8 cellular contexts compared by ENCODE assay signal in genomic region chr2:26346454-26347053, GRCh38. TPM values are rescaled to one million over a fixed set of nuclear protein-coding genes. Genes with fewer than 3 reads are reported as not detected.
DNase-seq lines count a peak whose midpoint lies in the region; ATAC-seq and TF ChIP-seq lines count a peak whose summit lies in the region.

Gene ADGRF3 (minus strand): TSS chr2:26346789. CDS start chr2:26346234, 555 bp downstream.

- no peaks in the 10 kb centered on the region for H3K27me3 ChIP-seq in DND-41 (ENCODE audit: insufficient read depth, low read length, poor library complexity)
- no peaks in the 10 kb centered on the region for H3K27me3 ChIP-seq in Karpas-422 (ENCODE audit: low read length)
- H3K27me3 ChIP-seq in ovary = no peaks in the 10 kb centered on the region
- H3K27me3 ChIP-seq in thyroid gland = no peaks in the 10 kb centered on the region

- ATAC-seq in DND-41 (ENCODE audit: insufficient read depth, low read depth) (peak; percentile 59), HG03354 (IDR thresholded peaks at IDR 0.05; ENCODE audit: poor library complexity, severe bottlenecking, unreplicated experiment) (no peak)

- H3K9me3 ChIP-seq in DND-41 (ENCODE audit: insufficient read depth, low read length, severe bottlenecking) (no peaks in the 10 kb centered on the region), Karpas-422 (ENCODE audit: low read length) (no peaks in the 10 kb centered on the region), ovary (no peaks in the 10 kb centered on the region), thyroid gland (no peaks in the 10 kb centered on the region)

- H3K9ac ChIP-seq in DND-41 (ENCODE audit: low read depth, low read length) (peak within 1 kb of the TSS; percentile 85), Karpas-422 (ENCODE audit: low read length) (peak within 1 kb of the TSS; percentile 83)

- TF ChIP-seq CTCF in DND-41 (IDR thresholded peaks at IDR 0.05; ENCODE audit: borderline replicate concordance, extremely low read depth, low read length, poor library complexity, severe bottlenecking) = no peak
- no peak for TF ChIP-seq CTCF in ovary (IDR thresholded peaks at IDR 0.05)
- no peak for TF ChIP-seq CTCF in thyroid gland (IDR thresholded peaks at IDR 0.05)

- H3K27me3 Mint-ChIP-seq in activated naive CD4-positive, alpha-beta T cell treated with anti-CD3 and anti-CD28 coated beads, Interleukin-2, amount 10 ng/mL, durations not matched to agents 7 days and 5 days = no peaks in the 10 kb centered on the region

- no peaks in the 10 kb centered on the region for H3K9me3 Mint-ChIP-seq in activated naive CD4-positive, alpha-beta T cell treated with anti-CD3 and anti-CD28 coated beads, Interleukin-2, amount 10 ng/mL, durations not matched to agents 7 days and 5 days

- H3K36me3 Mint-ChIP-seq in activated naive CD4-positive, alpha-beta T cell treated with anti-CD3 and anti-CD28 coated beads, Interleukin-2, amount 10 ng/mL, durations not matched to agents 7 days and 5 days = peaks cover 16% of the 10 kb centered on the region

- no peak for TF ChIP-seq POLR2A in ovary (IDR thresholded peaks at IDR 0.05)
- TF ChIP-seq POLR2A in thyroid gland (IDR thresholded peaks at IDR 0.05) = peak in 1 of 2 donors; percentile 9

- peak within 1 kb of the TSS; percentile 88 for H2AFZ ChIP-seq in DND-41 (ENCODE audit: low read depth, low read length)
- peak within 1 kb of the TSS; percentile 80; the same call in 1 of the 2 replicates for H2AFZ ChIP-seq in Karpas-422 (ENCODE audit: low read length)

- H3K4me3 Mint-ChIP-seq in activated naive CD4-positive, alpha-beta T cell treated with anti-CD3 and anti-CD28 coated beads, Interleukin-2, amount 10 ng/mL, durations not matched to agents 7 days and 5 days = peak within 1 kb of the TSS; percentile 97

- H3K4me3 ChIP-seq in DND-41 (ENCODE audit: low read depth in 1 of 2, low read length in 2 of 2) (peak within 1 kb of the TSS; percentile 80 to 86), Karpas-422 (ENCODE audit: low read length) (peak within 1 kb of the TSS; percentile 86), ovary (peak within 1 kb of the TSS; percentile 85), thyroid gland (replicated peaks in 1 of 3) (peak within 1 kb of the TSS; percentile 76 to 91 (median 81))

- no peak for TF ChIP-seq EP300 in ovary (IDR thresholded peaks at IDR 0.05)

- H3K4me1 Mint-ChIP-seq in activated naive CD4-positive, alpha-beta T cell treated with anti-CD3 and anti-CD28 coated beads, Interleukin-2, amount 10 ng/mL, durations not matched to agents 7 days and 5 days = peaks cover 33% of the 10 kb centered on the region

- H3K36me3 ChIP-seq in DND-41 (ENCODE audit: insufficient read depth, low read length) = no peaks in the 10 kb centered on the region; the same call in none of the 2 replicates
- no peaks in the 10 kb centered on the region; the same call in 1 of the 2 replicates for H3K36me3 ChIP-seq in Karpas-422 (ENCODE audit: insufficient read depth, low read length)
- no peaks in the 10 kb centered on the region for H3K36me3 ChIP-seq in ovary
- no peaks in the 10 kb centered on the region for H3K36me3 ChIP-seq in thyroid gland

- H3K4me2 ChIP-seq in DND-41 (ENCODE audit: insufficient read depth, low read length) = peak within 1 kb of the TSS; percentile 84
- H3K4me2 ChIP-seq in Karpas-422 (ENCODE audit: low read depth, low read length, poor library complexity, severe bottlenecking) = peak within 1 kb of the TSS; percentile 90

- H3K27ac ChIP-seq in DND-41 (ENCODE audit: low read length) = peak within 1 kb of the TSS; percentile 93
- H3K27ac ChIP-seq in Karpas-422 (ENCODE audit: low read length) = peak within 1 kb of the TSS; percentile 82
- peak within 1 kb of the TSS; percentile 80 to 93 for H3K27ac ChIP-seq in ovary
- H3K27ac ChIP-seq in thyroid gland = peak within 1 kb of the TSS; percentile 78 to 96 (median 89)

- H3K4me1 ChIP-seq in DND-41 (ENCODE audit: insufficient read depth, low read length) = peaks cover 33% of the 10 kb centered on the region
- peaks cover 38% of the 10 kb centered on the region for H3K4me1 ChIP-seq in Karpas-422 (ENCODE audit: low read length)
- H3K4me1 ChIP-seq in ovary (ENCODE audit: insufficient read depth) = peaks cover 8% of the 10 kb centered on the region
- peaks cover 15 to 17% of the 10 kb centered on the region in 2 donors for H3K4me1 ChIP-seq in thyroid gland

- H3K79me2 ChIP-seq in DND-41 (ENCODE audit: insufficient read depth, low read length) (peaks cover 77% of the 10 kb centered on the region), Karpas-422 (ENCODE audit: low read length) (peaks cover 68% of the 10 kb centered on the region)

- intact Hi-C loops in head of caudate nucleus (cut with DNase I) = loop anchor here (10.0 kb wide), 1 partner anchor 102 kb away; the partner anchor contains the start of genes HADHA and HADHB
- intact Hi-C loops in ovary (cut with DNase I) = no loop called here
- intact Hi-C loops in thyroid gland (cut with DNase I) = no loop called here

- peak; percentile 83 for DNase-seq in DND-41
- peak; percentile 85 for DNase-seq in Karpas-422
- peak; percentile 67 for DNase-seq in SK-N-DZ (ENCODE audit: low spot score)
- peak; percentile 83 for DNase-seq in activated naive CD4-positive, alpha-beta T cell treated with anti-CD3 and anti-CD28 coated beads, Interleukin-2, amount 10 ng/mL, durations not matched to agents 7 days and 5 days
- peak; percentile 44 to 89 (median 70) for DNase-seq in head of caudate nucleus
- DNase-seq in ovary = peak; percentile 26 to 51 (median 47)
- peak; percentile 71 to 76 for DNase-seq in thyroid gland

- WGBS in ovary, 3 donors = 1% methylated on average over 28 of the region's 28 CpGs
- WGBS in thyroid gland, 2 donors = 0 to 1% methylated on average over 25 to 28 of the region's 28 CpGs

- peak within 1 kb of the TSS; percentile 99 for H3K27ac Mint-ChIP-seq in activated naive CD4-positive, alpha-beta T cell treated with anti-CD3 and anti-CD28 coated beads, Interleukin-2, amount 10 ng/mL, durations not matched to agents 7 days and 5 days

- CTCF ChIA-PET in activated naive CD4-positive, alpha-beta T cell treated with anti-CD3 and anti-CD28 coated beads, Interleukin-2, amount 10 ng/mL, durations not matched to agents 7 days and 5 days (lab: Charles Lee) = no interaction called here

- H4K20me1 ChIP-seq in DND-41 (ENCODE audit: insufficient read depth, low read length) = peaks cover 21% of the 10 kb centered on the region; the same call in 1 of the 2 replicates
- peaks cover 4% of the 10 kb centered on the region; the same call in 1 of the 2 replicates for H4K20me1 ChIP-seq in Karpas-422 (ENCODE audit: insufficient read depth, low read depth, low read length)

- H3K9me2 ChIP-seq in Karpas-422 (replicated peaks; ENCODE audit: insufficient read depth, low read length) = no peaks in the 10 kb centered on the region

RNA-seq across cellular contexts. Expression of gene ADGRF3, which starts in this region (rescaled TPM):
- 0.25 TPM in 1 of 2 replicates, not detected in the other for total RNA-seq in Karpas-422 (2014; rRNA removed; shearing (Covaris generic); ENCODE audit: low replicate concordance)
- polyA plus RNA-seq in SK-N-DZ (2014; cell fraction: cytosol; rRNA removed) = 0.07 TPM in 1 of 2 replicates, not detected in the other
- 0.19 and 2.1 TPM in 2 replicates for polyA plus RNA-seq in SK-N-DZ (2014; cell fraction: nucleus; rRNA removed)
- total RNA-seq in ovary (under 1 TPM in 2 of 7 donors, not detected in 5; 0.11 to 0.33 TPM), thyroid gland (under 1 TPM in 2 of 4 donors, not detected in 2; 0.15 to 0.38 TPM)
- polyA plus RNA-seq in ovary = under 1 TPM; 0.06 to 0.20 TPM

Comparison
In these comparisons a context has a peak if more than half of its experiments do, and no peak if none do; other contexts are left out.
1. Peak in DNase-seq, H3K4me3 ChIP-seq, H3K27ac ChIP-seq, H3K9ac ChIP-seq and H3K4me2 ChIP-seq in Karpas-422; RNA of the gene not detected or under 1 TPM.
2. Peak in DNase-seq, H3K4me3 ChIP-seq and H3K27ac ChIP-seq in ovary; RNA of the gene not detected or under 1 TPM.
3. Peak in DNase-seq, H3K4me3 ChIP-seq and H3K27ac ChIP-seq in thyroid gland; RNA of the gene not detected or under 1 TPM.